Comparison of ENCODE assay signal across 8 cellular contexts in the genomic region with DNA sequence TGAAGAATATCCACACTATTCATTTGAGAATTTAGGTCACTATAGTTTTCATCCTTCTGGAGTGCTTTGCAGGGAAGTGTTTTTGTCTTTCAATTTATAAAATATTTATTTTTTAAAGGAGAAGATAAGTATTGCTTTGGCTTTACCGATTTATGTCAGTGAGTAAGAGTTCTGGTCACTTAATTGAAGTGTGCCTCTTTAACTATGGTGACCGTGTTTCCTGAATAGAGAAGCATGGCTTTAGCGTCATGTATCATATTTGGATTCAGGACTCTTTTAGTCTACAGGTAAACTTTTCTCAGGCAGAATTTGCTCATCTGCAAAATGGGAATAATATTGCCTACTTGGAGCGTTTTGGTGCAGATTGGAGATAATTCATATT. TPM values are rescaled to one million over a fixed set of nuclear protein-coding genes. Genes with fewer than 3 reads are reported as not detected.
DNase-seq lines count a peak whose midpoint lies in the region; ATAC-seq and TF ChIP-seq lines count a peak whose summit lies in the region.

No MANE protein-coding gene starts in this region.

- H3F3A ChIP-seq in PC-9 (ENCODE audit: insufficient read depth, low read depth): 0 out of 2 replicates have a peak, but pooled peaks cover 6% of the 10 kb centered on the region

- peaks cover 12% of the 10 kb centered on the region for H4K20me1 ChIP-seq in PC-9 (ENCODE audit: insufficient read depth)

- no peak for TF ChIP-seq POLR2A in esophagus squamous epithelium (IDR thresholded peaks at IDR 0.05)
- TF ChIP-seq POLR2A in sigmoid colon (IDR thresholded peaks at IDR 0.05): no peak

- DNase-seq in NCI-H1417 (lab: John Stamatoyannopoulos, UW): peak in 2 of 3 experiments; percentile 30 to 72
- DNase-seq in NCI-H1417 treated with DMSO at 0.1 percent for 48 hours (lab: John Stamatoyannopoulos, UW): no peak
- DNase-seq in PC-9: no peak
- DNase-seq in esophagus squamous epithelium (lab: John Stamatoyannopoulos, UW): no peak
- no peak for DNase-seq in sigmoid colon
- DNase-seq in GM19238 (ENCODE audit: insufficient read length, low spot score): no peak
- no peak for DNase-seq in activated CD4-positive, alpha-beta T cell treated with anti-CD3 and anti-CD28 coated beads, Interleukin-2, amount 50 U/mL, for 48 hours

- intact Hi-C loops in PC-9 (cut with micrococcal nuclease; ENCODE audit: unreplicated experiment) (no loop called here), esophagus squamous epithelium (cut with DNase I) (no loop called here), sigmoid colon (cut with DNase I) (no loop called here)

- H3K4me1 ChIP-seq in PC-9 (replicated peaks; ENCODE audit: insufficient read depth) (peaks cover 15% of the 10 kb centered on the region), esophagus squamous epithelium (peaks cover 11 to 29% (median 16%) of the 10 kb centered on the region in 3 donors), sigmoid colon (peaks cover 0 to 26% (median 22%) of the 10 kb centered on the region in 4 donors)

- H3K9me3 ChIP-seq in PC-9 (ENCODE audit: insufficient read depth, low read depth) (no peaks in the 10 kb centered on the region), esophagus squamous epithelium (no peaks in the 10 kb centered on the region), sigmoid colon (no peaks in the 10 kb centered on the region)

- no peaks in the 10 kb centered on the region for H3K27me3 ChIP-seq in PC-9 (ENCODE audit: insufficient read depth, low read depth)
- peaks cover 0 to 7% (median 0%) of the 10 kb centered on the region in 4 donors for H3K27me3 ChIP-seq in esophagus squamous epithelium
- H3K27me3 ChIP-seq in sigmoid colon: no peaks in the 10 kb centered on the region

- ATAC-seq in GM19324 (IDR thresholded peaks at IDR 0.05; ENCODE audit: low FRiP score, unreplicated experiment): no peak

- peak overlapping the region; percentile 42 for H3K27ac ChIP-seq in PC-9
- peak overlapping the region; percentile 91 to 97 (median 95) for H3K27ac ChIP-seq in esophagus squamous epithelium
- peak overlapping the region; percentile 88 to 93 (median 92) for H3K27ac ChIP-seq in sigmoid colon

- H3K36me3 ChIP-seq in PC-9 (ENCODE audit: low read depth): peaks cover 21% of the 10 kb centered on the region
- H3K36me3 ChIP-seq in esophagus squamous epithelium: peaks cover 4 to 30% (median 6%) of the 10 kb centered on the region in 3 donors
- H3K36me3 ChIP-seq in sigmoid colon: peaks cover 11 to 30% (median 16%) of the 10 kb centered on the region in 4 donors

- CTCF ChIA-PET in PC-9 (lab: Charles Lee): no interaction called here

- peaks cover 39% of the 10 kb centered on the region for H3K79me2 ChIP-seq in PC-9 (ENCODE audit: low read depth)

- no peak for TF ChIP-seq EP300 in sigmoid colon (IDR thresholded peaks at IDR 0.05)

- TF ChIP-seq CTCF in PC-9 (conservative IDR thresholded peaks at IDR 0.05) (no peak), esophagus squamous epithelium (IDR thresholded peaks at IDR 0.05) (no peak), sigmoid colon (IDR thresholded peaks at IDR 0.05) (no peak)

- no peaks in the 10 kb centered on the region for H3K9me2 ChIP-seq in PC-9 (ENCODE audit: insufficient read depth)

- H2AFZ ChIP-seq in PC-9: no peak overlapping the region

- 5 to 7% methylated on average over 4 of the region's 4 CpGs for WGBS in esophagus squamous epithelium, 2 donors
- 1 to 4% methylated on average over 4 of the region's 4 CpGs for WGBS in sigmoid colon, 2 donors

- peak overlapping the region; percentile 71 for H3K4me3 ChIP-seq in PC-9
- peak overlapping the region; percentile 72 to 96 (median 83) for H3K4me3 ChIP-seq in esophagus squamous epithelium
- peak overlapping the region; percentile 72 to 87 (median 78) for H3K4me3 ChIP-seq in sigmoid colon

- POLR2A ChIA-PET in PC-9 (lab: Charles Lee; ENCODE audit: unreplicated experiment): no interaction called here

- peak overlapping the region; percentile 98 for H3K4me2 ChIP-seq in PC-9

- BruUV-seq in PC-9 (replicated peaks; lab: Mats Ljungman, UMichigan): no TSS peak

RNA-seq across cellular contexts. Expression of a gene that starts 0.9 kb away (rescaled TPM):
- 12.0 and 20.0 TPM in 2 replicates for total RNA-seq in PC-9 (2021)
- 10 to 100 TPM; 15.2 to 36.0 (median 20.6) TPM for total RNA-seq in esophagus squamous epithelium
- total RNA-seq in sigmoid colon: 10 to 100 TPM; 26.6 to 33.0 (median 28.9) TPM
- 1 to 10 TPM; 4.8 to 9.8 (median 5.5) TPM for polyA plus RNA-seq in sigmoid colon

Comparison
In these comparisons a context has a peak if more than half of its experiments do, and no peak if none do; other contexts are left out.
1. DNase-seq: peak in NCI-H1417 (2 of 3); none in NCI-H1417 treated with DMSO at 0.1 percent for 48 hours (single experiment), PC-9 (0 of 2), esophagus squamous epithelium (single experiment), sigmoid colon (single experiment), GM19238 (single experiment) and activated CD4-positive, alpha-beta T cell treated with anti-CD3 and anti-CD28 coated beads, Interleukin-2, amount 50 U/mL, for 48 hours (0 of 2).
2. H3K27ac ChIP-seq: peak in every context shown above with its lines; median percentile 95 in esophagus squamous epithelium; 92 in sigmoid colon; 42 in PC-9.
3. Peak in every context shown above with its lines, with median percentiles within 50 percentile points of each other: H3K4me3 ChIP-seq.